9 cellular contexts compared by ENCODE assay signal in the genomic region with DNA sequence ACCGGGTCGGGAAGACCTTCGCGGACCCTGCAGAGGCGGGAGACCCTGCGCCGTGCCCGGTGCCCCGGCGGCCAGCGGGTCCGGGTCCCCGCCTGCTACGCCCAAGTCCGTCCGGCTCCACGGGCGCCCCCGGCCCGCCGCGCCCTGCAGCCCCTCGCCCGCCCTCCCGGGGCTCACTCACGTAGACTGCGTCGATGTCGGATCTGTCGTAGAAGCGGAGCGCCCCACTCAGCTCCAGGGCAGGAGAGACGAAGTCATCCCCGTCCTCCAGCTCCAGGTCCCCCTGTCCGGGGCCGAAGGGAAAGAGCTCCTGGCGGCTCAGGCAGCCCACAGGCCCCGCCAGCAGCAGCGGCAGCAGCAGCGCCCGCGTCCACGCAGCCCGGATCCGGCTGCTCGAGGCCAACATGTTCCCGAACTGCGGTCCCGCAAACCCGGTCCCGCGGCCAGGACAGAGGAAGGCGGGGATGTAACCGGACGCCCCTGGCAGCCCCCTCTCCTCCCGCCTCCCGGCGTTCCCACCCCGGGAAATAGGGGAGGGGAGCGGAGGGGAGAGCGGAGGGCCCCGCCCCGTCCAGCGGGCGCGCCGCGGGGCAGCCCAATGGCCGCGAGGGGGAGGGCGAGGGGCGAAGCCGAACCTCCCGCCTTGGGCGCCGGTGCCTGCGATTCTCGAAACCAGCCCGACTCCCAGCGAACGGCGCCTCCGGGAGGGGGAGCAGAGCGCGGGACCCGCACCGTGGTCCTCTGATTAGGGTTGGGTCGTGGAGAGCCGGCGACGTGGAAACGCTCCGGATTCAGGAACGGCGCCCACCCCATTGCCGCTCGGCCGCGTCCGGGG. TPM values are rescaled to one million over a fixed set of nuclear protein-coding genes. Genes with fewer than 3 reads are reported as not detected.
DNase-seq lines count a peak whose midpoint lies in the region; ATAC-seq, FAIRE-seq and TF ChIP-seq lines count a peak whose summit lies in the region.
"Had no signal": no experiment of that assay in that cellular context is flagged by ENCODE, and none has a peak within 500 bp of the region (broad histone marks: within the 10 kb centered on the region; RNA-seq: fewer than 3 reads in every experiment).

A gene with protein sequence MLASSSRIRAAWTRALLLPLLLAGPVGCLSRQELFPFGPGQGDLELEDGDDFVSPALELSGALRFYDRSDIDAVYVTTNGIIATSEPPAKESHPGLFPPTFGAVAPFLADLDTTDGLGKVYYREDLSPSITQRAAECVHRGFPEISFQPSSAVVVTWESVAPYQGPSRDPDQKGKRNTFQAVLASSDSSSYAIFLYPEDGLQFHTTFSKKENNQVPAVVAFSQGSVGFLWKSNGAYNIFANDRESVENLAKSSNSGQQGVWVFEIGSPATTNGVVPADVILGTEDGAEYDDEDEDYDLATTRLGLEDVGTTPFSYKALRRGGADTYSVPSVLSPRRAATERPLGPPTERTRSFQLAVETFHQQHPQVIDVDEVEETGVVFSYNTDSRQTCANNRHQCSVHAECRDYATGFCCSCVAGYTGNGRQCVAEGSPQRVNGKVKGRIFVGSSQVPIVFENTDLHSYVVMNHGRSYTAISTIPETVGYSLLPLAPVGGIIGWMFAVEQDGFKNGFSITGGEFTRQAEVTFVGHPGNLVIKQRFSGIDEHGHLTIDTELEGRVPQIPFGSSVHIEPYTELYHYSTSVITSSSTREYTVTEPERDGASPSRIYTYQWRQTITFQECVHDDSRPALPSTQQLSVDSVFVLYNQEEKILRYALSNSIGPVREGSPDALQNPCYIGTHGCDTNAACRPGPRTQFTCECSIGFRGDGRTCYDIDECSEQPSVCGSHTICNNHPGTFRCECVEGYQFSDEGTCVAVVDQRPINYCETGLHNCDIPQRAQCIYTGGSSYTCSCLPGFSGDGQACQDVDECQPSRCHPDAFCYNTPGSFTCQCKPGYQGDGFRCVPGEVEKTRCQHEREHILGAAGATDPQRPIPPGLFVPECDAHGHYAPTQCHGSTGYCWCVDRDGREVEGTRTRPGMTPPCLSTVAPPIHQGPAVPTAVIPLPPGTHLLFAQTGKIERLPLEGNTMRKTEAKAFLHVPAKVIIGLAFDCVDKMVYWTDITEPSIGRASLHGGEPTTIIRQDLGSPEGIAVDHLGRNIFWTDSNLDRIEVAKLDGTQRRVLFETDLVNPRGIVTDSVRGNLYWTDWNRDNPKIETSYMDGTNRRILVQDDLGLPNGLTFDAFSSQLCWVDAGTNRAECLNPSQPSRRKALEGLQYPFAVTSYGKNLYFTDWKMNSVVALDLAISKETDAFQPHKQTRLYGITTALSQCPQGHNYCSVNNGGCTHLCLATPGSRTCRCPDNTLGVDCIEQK (minus strand): TSS at position 417 of the 835 bp plus-strand sequence. CDS start 11 bp downstream, at position 406.

- peaks cover 25% of the 10 kb centered on the region for H3K4me1 Mint-ChIP-seq in activated T-cell treated with anti-CD3 and anti-CD28 coated beads, Interleukin-2, amount 50 U/mL, for 4 hours (ENCODE audit: low read depth)

- H3K27ac ChIP-seq in A549 = peak within 1 kb of the TSS; percentile 64 to 81
- peak within 1 kb of the TSS; percentile 93 to 96 (median 95) for H3K27ac ChIP-seq in tibial nerve

- TF ChIP-seq CTCF in A549 (IDR thresholded peaks at IDR 0.05) (no peak), mucosa of descending colon (IDR thresholded peaks at IDR 0.05) (no peak), tibial nerve (IDR thresholded peaks at IDR 0.05) (peak in 4 of 5 experiments; percentile 46 to 80 (median 67))

- TF ChIP-seq POLR2A in A549 (IDR thresholded peaks at IDR 0.05; ENCODE audit: low read length) = no peak
- no peak for TF ChIP-seq POLR2A in GM12892 (IDR thresholded peaks at IDR 0.05; ENCODE audit: low read depth, low read length)
- peak; percentile 90 to 92 for TF ChIP-seq POLR2A in tibial nerve (IDR thresholded peaks at IDR 0.05)

- no peak for TF ChIP-seq RAD21 in A549 (conservative IDR thresholded peaks at IDR 0.05 in 1 of 2, IDR thresholded peaks at IDR 0.05 in 1 of 2)

- H3K36me3 Mint-ChIP-seq in activated T-cell treated with anti-CD3 and anti-CD28 coated beads, Interleukin-2, amount 50 U/mL, for 4 hours (ENCODE audit: insufficient read depth) = no peaks in the 10 kb centered on the region

- H3K9me3 ChIP-seq in A549 (no peaks in the 10 kb centered on the region), mucosa of descending colon (no peaks in the 10 kb centered on the region), tibial nerve (no peaks in the 10 kb centered on the region)

- H3K36me3 ChIP-seq in mucosa of descending colon (ENCODE audit: low read depth) (no peaks in the 10 kb centered on the region), tibial nerve (peaks cover 0 to 8% (median 0%) of the 10 kb centered on the region in 3 donors)

- ATAC-seq in A549 = peak; percentile 79 to 87
- peak; percentile 39 to 46 for ATAC-seq in activated T-cell treated with anti-CD3 and anti-CD28 coated beads, Interleukin-2, amount 50 U/mL, for 4 hours
- ATAC-seq in esophagus mucosa = peak; percentile 70
- peak; percentile 79 for ATAC-seq in mucosa of descending colon
- no peak for ATAC-seq in HG03135 (IDR thresholded peaks at IDR 0.05; ENCODE audit: unreplicated experiment)
- ATAC-seq: HCT116 had no signal

- H3K4me3 Mint-ChIP-seq in activated T-cell treated with anti-CD3 and anti-CD28 coated beads, Interleukin-2, amount 50 U/mL, for 4 hours = peak within 1 kb of the TSS; percentile 62

- TF ChIP-seq EP300 in A549 (IDR thresholded peaks at IDR 0.05) (no peak), tibial nerve (IDR thresholded peaks at IDR 0.05) (peak; percentile 80 to 98)

- H3K4me1 ChIP-seq in A549 (0 out of 3 replicates have a peak, but pooled peaks cover 5% of the 10 kb centered on the region), mucosa of descending colon (ENCODE audit: low read depth) (peaks cover 12% of the 10 kb centered on the region), tibial nerve (peaks cover 0 to 63% (median 10%) of the 10 kb centered on the region in 4 donors)

- no peak for FAIRE-seq in A549 (lab: Jason Lieb, UNC)
- FAIRE-seq in GM12892 (lab: Jason Lieb, UNC) = no peak

- no peaks in the 10 kb centered on the region for H3K9me3 Mint-ChIP-seq in activated T-cell treated with anti-CD3 and anti-CD28 coated beads, Interleukin-2, amount 50 U/mL, for 4 hours

- DNase-seq in A549 (ENCODE audit: low read depth in 1 of 2, low spot score in 1 of 2) (peak; percentile 35 to 58), GM12892 (ENCODE audit: insufficient read length) (peak; percentile 45), NCI-H1436 treated with DMSO at 0.1 percent for 48 hours (lab: John Stamatoyannopoulos, UW) (peak; percentile 36), mucosa of descending colon (peak; percentile 47 to 76 (median 74)), tibial nerve (ENCODE audit: low spot score in 2 of 2) (peak; percentile 80 to 81)
- peak; percentile 8 for DNase-seq in activated T-cell treated with anti-CD3 and anti-CD28 coated beads, Interleukin-2, amount 50 U/mL, for 4 hours

- peak within 1 kb of the TSS; percentile 100 for H3K4me2 ChIP-seq in A549

- POLR2A ChIA-PET in A549 (lab: Yijun Ruan, JAX) = no interaction called here

- WGBS in A549 (ENCODE audit: missing lambda C conversion rate) = 11% methylated on average over 24 of the region's 100 CpGs
- 0 to 1% methylated on average over 10 to 22 of the region's 100 CpGs for WGBS in tibial nerve, 2 donors

- intact Hi-C loops in mucosa of descending colon (cut with DNase I, micrococcal nuclease) = no loop called here

- peak within 1 kb of the TSS; percentile 74 for H3K4me3 ChIP-seq in A549
- H3K4me3 ChIP-seq in mucosa of descending colon = peak within 1 kb of the TSS; percentile 34
- peak within 1 kb of the TSS; percentile 75 to 97 (median 85) for H3K4me3 ChIP-seq in tibial nerve

- CTCF ChIA-PET in A549 (lab: Yijun Ruan, JAX) = interaction anchor here (0.9 to 1.5 kb wide), 3 partner anchors 65 to 93 kb away, joined by 3 to 6 read pairs (median 4); no protein-coding TSS in a partner anchor

- H3K27me3 Mint-ChIP-seq in activated T-cell treated with anti-CD3 and anti-CD28 coated beads, Interleukin-2, amount 50 U/mL, for 4 hours (ENCODE audit: low read depth) = peaks cover 36% of the 10 kb centered on the region

- H3K27me3 ChIP-seq in tibial nerve = no peaks in the 10 kb centered on the region

TF ChIP-seq in A549, 52 proteins besides CTCF, POLR2A, EP300 and RAD21:
- peak; percentile 57; the same call in 1 of the 2 replicates for TF ChIP-seq E2F6 (IDR thresholded peaks at IDR 0.05; ENCODE audit: borderline replicate concordance, low read depth)
- TF ChIP-seq, protein P1, sequence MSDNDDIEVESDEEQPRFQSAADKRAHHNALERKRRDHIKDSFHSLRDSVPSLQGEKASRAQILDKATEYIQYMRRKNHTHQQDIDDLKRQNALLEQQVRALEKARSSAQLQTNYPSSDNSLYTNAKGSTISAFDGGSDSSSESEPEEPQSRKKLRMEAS (IDR thresholded peaks at IDR 0.05) = peak; percentile 52
- no peak for TF ChIP-seq ELK1 (IDR thresholded peaks at IDR 0.05; ENCODE audit: low read depth, low read length)

RNA-seq across cellular contexts. Expression of the gene that starts here (rescaled TPM):
- polyA plus RNA-seq in A549 (2011; rRNA removed) (9.9 and 10.5 TPM in 2 replicates), A549 (2017; fragmentation: RNase III; extraction: RNeasy Plus Mini Kit Qiagen cat#74134 plus additional on column Dnase treatment) (4.6 to 7.1 TPM (median 6.8 TPM) in 3 replicates)
- 3.9 and 5.0 TPM in 2 replicates for polyA plus RNA-seq in A549 (2012; cell fraction: cytosol; rRNA removed)
- 10.1 and 10.3 TPM in 2 replicates for polyA plus RNA-seq in A549 (2012; cell fraction: nucleus; rRNA removed)
- 12.1 and 12.3 TPM in 2 replicates for polyA minus RNA-seq in A549 (2011; rRNA and poly(A)+ RNA removed)
- polyA plus RNA-seq in GM12892 (2012; ENCODE audit: missing spikeins) = 6.5 TPM
- under 1 TPM; 0.16 to 0.32 (median 0.25) TPM for total RNA-seq in activated T-cell treated with anti-CD3 and anti-CD28 coated beads, Interleukin-2, amount 50 U/mL, for 4 hours
- total RNA-seq in esophagus mucosa (5.3 TPM), mucosa of descending colon (100 to 1,000 TPM in 1 of 3 donors, 10 to 100 TPM in 1, 1 to 10 TPM in 1; 7.2 to 118 (median 36.7) TPM), tibial nerve (100 to 1,000 TPM; 192 to 321 (median 215) TPM)

Comparison
In these comparisons a context has a peak if more than half of its experiments do, and no peak if none do; other contexts are left out.
1. Peak in DNase-seq and ATAC-seq in activated T-cell treated with anti-CD3 and anti-CD28 coated beads, Interleukin-2, amount 50 U/mL, for 4 hours; RNA of the gene not detected or under 1 TPM.
2. DNase-seq: peak in every context shown above with its lines; median percentile 80 in tibial nerve; 74 in mucosa of descending colon; 46 in A549; 45 in GM12892; 36 in NCI-H1436 treated with DMSO at 0.1 percent for 48 hours; 8 in activated T-cell treated with anti-CD3 and anti-CD28 coated beads, Interleukin-2, amount 50 U/mL, for 4 hours.
3. H3K4me3 ChIP-seq: peak in every context shown above with its lines; median percentile 85 in tibial nerve; 74 in A549; 34 in mucosa of descending colon.
4. CTCF ChIP-seq: peak in tibial nerve (4 of 5); none in A549 (single experiment) and mucosa of descending colon (single experiment).
5. POLR2A ChIP-seq: peak in tibial nerve (2 of 2); none in A549 (single experiment) and GM12892 (single experiment).